ENCODE assay signal across 8 cellular contexts in genomic region chr11:35030716-35031213, GRCh38.
DNase-seq lines count a peak whose midpoint lies in the region; ATAC-seq and TF ChIP-seq lines count a peak whose summit lies in the region.

No MANE protein-coding gene starts in this region.

- no peak overlapping the region for H3K4me3 ChIP-seq in suprapubic skin

- H3K27me3 ChIP-seq in suprapubic skin, result no peaks in the 10 kb centered on the region

- TF ChIP-seq POLR2A in suprapubic skin (IDR thresholded peaks at IDR 0.05), result peak in 1 of 2 donors; percentile 58

- WGBS in suprapubic skin, result 19% methylated on average over 11 of the region's 11 CpGs

- intact Hi-C loops in CD14-positive monocyte (cut with micrococcal nuclease) (loop anchor here (2.0 to 10.0 kb wide), 2 partner anchors 52 to 376 kb away; no protein-coding TSS in a partner anchor), cardiac septum (cut with DNase I) (loop anchor here (5.0 kb wide), 1 partner anchor 72 kb away; no protein-coding TSS in a partner anchor)

- TF ChIP-seq EP300 in suprapubic skin (IDR thresholded peaks at IDR 0.05), result no peak

- CTCF ChIA-PET in activated CD8-positive, alpha-beta T cell treated with anti-CD3 and anti-CD28 coated beads, Interleukin-2, amount 10 ng/mL, durations not matched to agents 7 days and 5 days (lab: Charles Lee), result interaction anchor here (1.2 kb wide), 1 partner anchor 10 kb away, joined by 4 read pairs; no protein-coding TSS in a partner anchor

- peaks cover 0 to 15% (median 3%) of the 10 kb centered on the region in 7 donors for H3K9me3 Mint-ChIP-seq in CD14-positive monocyte
- peaks cover 4% of the 10 kb centered on the region for H3K9me3 Mint-ChIP-seq in activated CD8-positive, alpha-beta T cell treated with anti-CD3 and anti-CD28 coated beads, Interleukin-2, amount 10 ng/mL, durations not matched to agents 7 days and 5 days (ENCODE audit: insufficient read depth)

- no peaks in the 10 kb centered on the region for H3K9me3 ChIP-seq in suprapubic skin

- H3K27me3 Mint-ChIP-seq in CD14-positive monocyte (ENCODE audit: low read depth in 3 of 3), result peaks cover 0 to 2% (median 0%) of the 10 kb centered on the region in 3 donors
- H3K27me3 Mint-ChIP-seq in activated CD8-positive, alpha-beta T cell treated with anti-CD3 and anti-CD28 coated beads, Interleukin-2, amount 10 ng/mL, durations not matched to agents 7 days and 5 days (ENCODE audit: low read depth), result no peaks in the 10 kb centered on the region

- peaks cover 13 to 18% of the 10 kb centered on the region in 2 donors for H3K36me3 Mint-ChIP-seq in CD14-positive monocyte
- H3K36me3 Mint-ChIP-seq in activated CD8-positive, alpha-beta T cell treated with anti-CD3 and anti-CD28 coated beads, Interleukin-2, amount 10 ng/mL, durations not matched to agents 7 days and 5 days (ENCODE audit: low read depth), result peaks cover 7% of the 10 kb centered on the region

- H3K4me1 ChIP-seq in suprapubic skin, result peaks cover 46% of the 10 kb centered on the region

- peak; percentile 94 for DNase-seq in CD14-positive monocyte (ENCODE audit: low spot score)
- peak; percentile 100 for DNase-seq in M059J (ENCODE audit: low read depth)
- DNase-seq in activated CD8-positive, alpha-beta T cell treated with anti-CD3 and anti-CD28 coated beads, Interleukin-2, amount 10 ng/mL, durations not matched to agents 7 days and 5 days, result no peak
- peak; percentile 85 for DNase-seq in cardiac septum (ENCODE audit: low spot score)
- DNase-seq in suprapubic skin (ENCODE audit: low spot score in 2 of 2), result peak; percentile 81 to 90
- DNase-seq in DMS79 (lab: John Stamatoyannopoulos, UW), result no peak
- no peak for DNase-seq in NCI-H1694 (lab: John Stamatoyannopoulos, UW)

- H3K27ac Mint-ChIP-seq in CD14-positive monocyte, result peak overlapping the region; percentile 94 to 100 (median 99)
- H3K27ac Mint-ChIP-seq in activated CD8-positive, alpha-beta T cell treated with anti-CD3 and anti-CD28 coated beads, Interleukin-2, amount 10 ng/mL, durations not matched to agents 7 days and 5 days, result peak overlapping the region; percentile 78

- TF ChIP-seq CTCF in CD14-positive monocyte (IDR thresholded peaks at IDR 0.05), result no peak
- TF ChIP-seq CTCF in suprapubic skin (IDR thresholded peaks at IDR 0.05), result no peak

- peak overlapping the region; percentile 91 for H3K27ac ChIP-seq in suprapubic skin

- peak overlapping the region; percentile 74 to 91 for H3K4me3 Mint-ChIP-seq in CD14-positive monocyte
- H3K4me3 Mint-ChIP-seq in activated CD8-positive, alpha-beta T cell treated with anti-CD3 and anti-CD28 coated beads, Interleukin-2, amount 10 ng/mL, durations not matched to agents 7 days and 5 days, result peak overlapping the region; percentile 44

- H3K36me3 ChIP-seq in suprapubic skin, result no peaks in the 10 kb centered on the region

- POLR2A ChIA-PET in activated CD8-positive, alpha-beta T cell treated with anti-CD3 and anti-CD28 coated beads, Interleukin-2, amount 10 ng/mL, durations not matched to agents 7 days and 5 days (lab: Charles Lee), result interaction anchor here (0.9 to 1.6 kb wide), 4 partner anchors 10 to 109 kb away, joined by 3 to 7 read pairs (median 6); partner anchors contain the start of gene CD44

- peaks cover 56% of the 10 kb centered on the region for H3K4me1 Mint-ChIP-seq in CD14-positive monocyte
- H3K4me1 Mint-ChIP-seq in activated CD8-positive, alpha-beta T cell treated with anti-CD3 and anti-CD28 coated beads, Interleukin-2, amount 10 ng/mL, durations not matched to agents 7 days and 5 days (ENCODE audit: low read depth), result peaks cover 37% of the 10 kb centered on the region

- ATAC-seq in activated CD8-positive, alpha-beta T cell treated with anti-CD3 and anti-CD28 coated beads, Interleukin-2, amount 10 ng/mL, durations not matched to agents 7 days and 5 days, result peak; percentile 50
- ATAC-seq in GM18909 (IDR thresholded peaks at IDR 0.05; ENCODE audit: poor library complexity, unreplicated experiment), result no peak

Comparison
In these comparisons a context has a peak if more than half of its experiments do, and no peak if none do; other contexts are left out.
1. DNase-seq: peak in CD14-positive monocyte (single experiment), M059J (single experiment), cardiac septum (single experiment) and suprapubic skin (2 of 2); none in activated CD8-positive, alpha-beta T cell treated with anti-CD3 and anti-CD28 coated beads, Interleukin-2, amount 10 ng/mL, durations not matched to agents 7 days and 5 days (single experiment), DMS79 (single experiment) and NCI-H1694 (single experiment).